In the genomic region with DNA sequence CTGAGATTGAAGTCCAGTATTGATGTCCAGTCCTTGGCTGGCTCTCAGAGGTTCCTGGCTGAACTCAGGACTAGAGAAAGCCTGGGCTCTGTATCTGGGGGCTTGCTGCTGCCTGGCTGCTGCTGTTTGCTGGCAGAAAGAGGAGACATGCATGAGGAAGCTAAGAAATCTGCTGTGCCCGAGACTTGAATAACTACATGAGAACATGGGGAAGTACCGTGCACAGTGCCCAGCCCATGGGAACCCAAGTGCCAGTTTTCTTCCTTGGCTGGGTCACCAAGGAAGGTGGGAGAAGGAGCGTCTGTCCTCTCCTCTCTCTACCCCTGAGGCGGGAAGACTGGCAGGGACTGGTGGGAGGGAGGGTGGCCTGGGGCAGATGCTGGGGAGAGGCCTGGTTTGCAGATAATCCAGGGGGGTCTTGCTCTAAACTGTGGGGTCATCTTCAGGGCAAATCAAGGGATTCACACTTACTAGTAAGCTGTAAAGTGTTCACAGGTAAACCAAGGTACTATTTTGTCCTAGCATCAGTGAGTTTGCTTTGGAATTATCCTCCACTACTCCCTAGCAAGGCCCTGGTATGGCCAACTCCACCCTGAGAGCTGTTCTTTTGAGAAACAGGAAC, we compare ENCODE assay signal across 9 cellular contexts. TPM values are rescaled to one million over a fixed set of nuclear protein-coding genes. Genes with fewer than 3 reads are reported as not detected.
DNase-seq lines count a peak whose midpoint lies in the region; FAIRE-seq and TF ChIP-seq lines count a peak whose summit lies in the region.
"Had no signal": no experiment of that assay in that cellular context is flagged by ENCODE, and none has a peak within 500 bp of the region (broad histone marks: within the 10 kb centered on the region; RNA-seq: fewer than 3 reads in every experiment).

No MANE protein-coding gene starts in this region.

- H3K4me1 ChIP-seq in breast epithelium: peaks cover 12 to 15% of the 10 kb centered on the region in 2 donors
- H3K4me1 ChIP-seq in muscle layer of colon (ENCODE audit: insufficient read depth, low read length): peaks cover 63% of the 10 kb centered on the region

- H3K27ac Mint-ChIP-seq in activated T-cell treated with anti-CD3 and anti-CD28 coated beads, Interleukin-2, amount 50 U/mL, for 24 hours: peak overlapping the region; percentile 72

- peaks cover 6% of the 10 kb centered on the region for H3K36me3 Mint-ChIP-seq in activated T-cell treated with anti-CD3 and anti-CD28 coated beads, Interleukin-2, amount 50 U/mL, for 24 hours (ENCODE audit: low read depth)

- TF ChIP-seq POLR2A in breast epithelium (IDR thresholded peaks at IDR 0.05): no peak

- peak overlapping the region; percentile 13 for H3K9ac ChIP-seq in muscle layer of colon (ENCODE audit: low read length)

- no peak overlapping the region for H3K4me3 ChIP-seq in breast epithelium
- no peak overlapping the region for H3K4me3 ChIP-seq in muscle layer of colon (ENCODE audit: low read depth in 1 of 2, low read length in 2 of 2)

- H3K4me3 Mint-ChIP-seq in activated T-cell treated with anti-CD3 and anti-CD28 coated beads, Interleukin-2, amount 50 U/mL, for 24 hours: no peak overlapping the region

- H3K4me1 Mint-ChIP-seq in activated T-cell treated with anti-CD3 and anti-CD28 coated beads, Interleukin-2, amount 50 U/mL, for 24 hours (ENCODE audit: low read depth): peaks cover 53% of the 10 kb centered on the region

- no peaks in the 10 kb centered on the region for H3K9me3 ChIP-seq in breast epithelium
- no peaks in the 10 kb centered on the region for H3K9me3 ChIP-seq in muscle layer of colon (ENCODE audit: low read length)

- intact Hi-C loops in breast epithelium (cut with DNase I; ENCODE audit: low total_unique reads): loop anchor here (1.0 kb wide), 1 partner anchor 16 kb away; no protein-coding TSS in a partner anchor

- no peak for DNase-seq in activated T-cell treated with anti-CD3 and anti-CD28 coated beads, Interleukin-2, amount 50 U/mL, for 24 hours
- no peak for DNase-seq in activated T-cell treated with anti-CD3 and anti-CD28 coated beads, Interleukin-2, amount 50 U/mL, for 1 hour
- DNase-seq in breast epithelium (ENCODE audit: low spot score in 2 of 2) (peak in 1 of 2 donors; percentile 20), urothelium cell line (ENCODE audit: low spot score) (no peak), GM19238 (ENCODE audit: insufficient read length, low spot score) (no peak), NCI-H1105 (lab: John Stamatoyannopoulos, UW) (no peak), occipital lobe (lab: John Stamatoyannopoulos, UW) (no peak)
- DNase-seq: stimulated activated naive CD4-positive, alpha-beta T cell treated with Interleukin-2 at 50 U/mL for 16 hours had no signal

- H3K36me3 ChIP-seq in breast epithelium (no peaks in the 10 kb centered on the region), muscle layer of colon (ENCODE audit: insufficient read depth, low read length) (no peaks in the 10 kb centered on the region)

- H3K27me3 ChIP-seq in breast epithelium (no peaks in the 10 kb centered on the region), muscle layer of colon (ENCODE audit: control insufficient read depth in 1 of 2, insufficient read depth in 2 of 2, low read length in 2 of 2) (no peaks in the 10 kb centered on the region)

- H3K27ac ChIP-seq in breast epithelium (peak overlapping the region; percentile 83 to 85), muscle layer of colon (ENCODE audit: low read depth, low read length) (peak overlapping the region; percentile 96)

- TF ChIP-seq CTCF in breast epithelium (IDR thresholded peaks at IDR 0.05): no peak

- H3K9me3 Mint-ChIP-seq in activated T-cell treated with anti-CD3 and anti-CD28 coated beads, Interleukin-2, amount 50 U/mL, for 24 hours: peaks cover 8% of the 10 kb centered on the region

- H3K27me3 Mint-ChIP-seq in activated T-cell treated with anti-CD3 and anti-CD28 coated beads, Interleukin-2, amount 50 U/mL, for 24 hours: no peaks in the 10 kb centered on the region

- peak; percentile 59 for FAIRE-seq in urothelium cell line (lab: Jason Lieb, UNC)

RNA-seq across cellular contexts. Expression of a gene that starts 13.8 kb away (rescaled TPM):
- total RNA-seq in breast epithelium: 100 to 1,000 TPM; 198 to 737 (median 492) TPM
- total RNA-seq in occipital lobe: 7.3 TPM

Comparison
In these comparisons a context has a peak if more than half of its experiments do, and no peak if none do; other contexts are left out.
1. RNA of a gene that starts 13.8 kb away (total RNA-seq): 198 to 737 TPM in breast epithelium; 7.3 TPM in occipital lobe (single experiment); every median in the first group is over 10 times any median in the second.